In the genomic region with DNA sequence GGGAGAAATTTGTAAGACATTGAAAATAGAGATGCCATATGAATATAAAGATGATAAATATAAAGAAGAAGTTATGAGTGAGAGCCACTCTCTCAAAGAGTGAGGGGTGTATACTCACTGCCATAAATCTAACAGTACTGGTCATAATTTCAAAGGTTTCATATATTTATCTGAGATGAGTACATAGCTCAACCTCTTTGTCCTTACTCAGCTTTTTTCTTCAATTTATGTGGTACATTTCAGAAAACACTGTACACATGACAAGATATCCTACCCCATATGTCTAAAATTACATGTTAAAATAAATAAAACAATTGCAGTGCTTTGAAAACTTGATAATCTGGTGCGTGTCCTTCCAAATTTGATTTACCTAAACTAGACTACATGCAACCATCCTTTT, we compare ENCODE assay signal across 33 cellular contexts. TPM values are rescaled to one million over a fixed set of nuclear protein-coding genes. Genes with fewer than 3 reads are reported as not detected.
"Had no signal": no experiment of that assay in that cellular context is flagged by ENCODE, and none has a peak within 500 bp of the region (broad histone marks: within the 10 kb centered on the region; RNA-seq: fewer than 3 reads in every experiment).

No MANE protein-coding gene starts in this region.

- H3K27ac ChIP-seq: neural progenitor cell, ovary, parathyroid adenoma, psoas muscle, skin epidermis, spleen, suprapubic skin, testis, tibial artery, transverse colon, upper lobe of right lung, uterus had no signal

- H3K4me1 ChIP-seq: neural progenitor cell, parathyroid adenoma, psoas muscle, testis, uterus had no signal

- H3K4me3 Mint-ChIP-seq: naive thymus-derived CD8-positive, alpha-beta T cell; natural killer cell treated with Interleukin-12 subunit alpha and Interleukin-12 subunit beta and Interleukin-15 and Interleukin-18, amount 100 ng/mL, for 72 hours; nephron progenitor cell; neural progenitor cell; stimulated activated memory B cell treated with anti-CD40 and anti-IgM and Interleukin-4, amounts not matched to agents 10 μg/mL and 1 μg/mL and 100 μg/mL, for 72 hours; stimulated activated naive CD8-positive, alpha-beta T cell treated with anti-CD3 and anti-CD28 coated beads, Interleukin-15, amount 100 ng/mL, for 72 hours; type B pancreatic cell had no signal

- H2AFZ ChIP-seq: neural progenitor cell, parathyroid adenoma had no signal

- H3K9ac ChIP-seq: neural progenitor cell, parathyroid adenoma had no signal

- H3K4me1 Mint-ChIP-seq: nephron progenitor cell, neural progenitor cell had no signal

- ATAC-seq: naive thymus-derived CD8-positive, alpha-beta T cell; natural killer cell treated with Interleukin-12 subunit alpha and Interleukin-12 subunit beta and Interleukin-15 and Interleukin-18, amount 100 ng/mL, for 72 hours; psoas muscle; right cardiac atrium; sciatic nerve; stimulated activated memory B cell treated with anti-CD40 and anti-IgM and Interleukin-4, amounts not matched to agents 10 μg/mL and 1 μg/mL and 100 μg/mL, for 72 hours; stimulated activated naive CD8-positive, alpha-beta T cell treated with anti-CD3 and anti-CD28 coated beads, Interleukin-15, amount 100 ng/mL, for 72 hours; stimulated activated naive CD8-positive, alpha-beta T cell treated with anti-CD3 and anti-CD28 coated beads, Interleukin-15, Interleukin-2, amounts not matched to agents 100 U/mL and 50 U/mL, for 24 hours; upper lobe of right lung had no signal

- H3K27ac Mint-ChIP-seq: naive thymus-derived CD8-positive, alpha-beta T cell; natural killer cell treated with Interleukin-12 subunit alpha and Interleukin-12 subunit beta and Interleukin-15 and Interleukin-18, amount 100 ng/mL, for 72 hours; nephron progenitor cell; neural progenitor cell; progenitor cell of endocrine pancreas; stimulated activated memory B cell treated with anti-CD40 and anti-IgM and Interleukin-4, amounts not matched to agents 10 μg/mL and 1 μg/mL and 100 μg/mL, for 72 hours; stimulated activated naive CD8-positive, alpha-beta T cell treated with anti-CD3 and anti-CD28 coated beads, Interleukin-15, amount 100 ng/mL, for 72 hours; type B pancreatic cell had no signal

- H3K4me3 ChIP-seq: neural progenitor cell, ovary, psoas muscle, skin epidermis, smooth muscle cell, spleen, suprapubic skin, testis, tibial artery, transverse colon, upper lobe of right lung, uterus had no signal

- H3K36me3 ChIP-seq: neural progenitor cell, ovary, spleen, suprapubic skin, tibial artery, transverse colon, upper lobe of right lung, uterus had no signal

- H3K9me3 ChIP-seq: ovary, psoas muscle, suprapubic skin, testis, uterus had no signal

- DNase-seq: naive thymus-derived CD8-positive, alpha-beta T cell; nephron progenitor cell; occipital lobe; ovary; posterior cingulate gyrus; psoas muscle; right cardiac atrium; spleen; stimulated activated CD4-positive, alpha-beta T cell treated with anti-CD3 and anti-CD28 coated beads, Interleukin-12 subunit alpha, Interleukin-12 subunit beta, amount 100 ng/mL, for 4 hours; stimulated activated CD4-positive, alpha-beta T cell treated with anti-CD3 and anti-CD28 coated beads, Interleukin-1b, Interleukin-23, amount 100 ng/mL, for 48 hours; stimulated activated CD4-positive, alpha-beta T cell treated with anti-CD3 and anti-CD28 coated beads, Interleukin-4, amount 100 ng/mL, for 1 hour; stimulated activated CD4-positive, alpha-beta T cell treated with anti-CD3 and anti-CD28 coated beads, Interleukin-4, amount 100 ng/mL, for 4 hours; stimulated activated CD8-positive, alpha-beta memory T cell treated with anti-CD3 and anti-CD28 coated beads, Interleukin-4, amount 100 ng/mL, for 48 hours; stimulated activated naive CD4-positive, alpha-beta T cell; stimulated activated naive CD8-positive, alpha-beta T cell treated with anti-CD3 and anti-CD28 coated beads, Interleukin-15, amount 100 ng/mL, for 72 hours; stimulated activated naive CD8-positive, alpha-beta T cell treated with anti-CD3 and anti-CD28 coated beads, Interleukin-15, Interleukin-2, amounts not matched to agents 100 U/mL and 50 U/mL, for 24 hours; substantia nigra; testis; tibial artery; transverse colon; upper lobe of right lung; uterus had no signal

- H3K4me2 ChIP-seq: neural progenitor cell, smooth muscle cell had no signal

- H3K27me3 ChIP-seq: ovary, suprapubic skin, testis, tibial artery, uterus had no signal

- H3K36me3 Mint-ChIP-seq: neural progenitor cell had no signal

RNA-seq across cellular contexts. Expression of gene TSSK1B, which starts 58.7 kb away (rescaled TPM):
- total RNA-seq: naive thymus-derived CD8-positive, alpha-beta T cell; natural killer cell treated with Interleukin-12 subunit alpha and Interleukin-12 subunit beta and Interleukin-15 and Interleukin-18, amount 100 ng/mL, for 72 hours; psoas muscle; spleen; upper lobe of right lung had no signal
- polyA plus RNA-seq: naive thymus-derived CD8-positive, alpha-beta T cell; ovary; psoas muscle; smooth muscle cell; spleen; urinary bladder had no signal
